14 cellular contexts compared by ENCODE assay signal in genomic region chr9:22528485-22528884, GRCh38.
DNase-seq lines count a peak whose midpoint lies in the region; ATAC-seq, FAIRE-seq and TF ChIP-seq lines count a peak whose summit lies in the region.
"Had no signal": no experiment of that assay in that cellular context is flagged by ENCODE, and none has a peak within 500 bp of the region (broad histone marks: within the 10 kb centered on the region; RNA-seq: fewer than 3 reads in every experiment).

No MANE protein-coding gene starts in this region.

- ATAC-seq in GM23338 (no peak), GM19455 (IDR thresholded peaks at IDR 0.05; ENCODE audit: unreplicated experiment) (no peak)
- ATAC-seq: body of pancreas had no signal

- H3K4me1 ChIP-seq in GM23338 (ENCODE audit: insufficient read depth) (no peaks in the 10 kb centered on the region), kidney (ENCODE audit: control insufficient read depth in 1 of 2, insufficient read depth in 1 of 2, low read depth in 1 of 2, low read length in 2 of 2) (no peaks in the 10 kb centered on the region)
- H3K4me1 ChIP-seq: body of pancreas, SJCRH30 had no signal

- H3K4me3 ChIP-seq in GM23338 (no peak overlapping the region), choroid plexus epithelial cell (ENCODE audit: low read depth, low read length) (no peak overlapping the region), kidney (ENCODE audit: low read length in 2 of 2) (no peak overlapping the region)
- H3K4me3 ChIP-seq: body of pancreas, SJCRH30 had no signal

- H3K9me3 Mint-ChIP-seq in GM23338: no peaks in the 10 kb centered on the region
- H3K9me3 Mint-ChIP-seq in activated T-helper 1 cell treated with anti-CD3 and anti-CD28 coated beads, Interleukin-12 subunit alpha, Interleukin-12 subunit beta, Interleukin-2, Interleukin-4 antibody, amounts not matched to agents 30 ng/mL and 10 ng/mL and 1 ng/mL, durations not matched to agents 14 hours and 24 hours and 36 hours: no peaks in the 10 kb centered on the region
- H3K9me3 Mint-ChIP-seq: activated CD4-positive, alpha-beta memory T cell treated with anti-CD3 and anti-CD28 coated beads, Interleukin-2, amount 10 ng/mL, durations not matched to agents 7 days and 5 days had no signal

- H3K9me2 ChIP-seq in GM23338 (ENCODE audit: insufficient read depth): no peaks in the 10 kb centered on the region

- H3K9ac ChIP-seq in kidney (ENCODE audit: low read length in 2 of 2): no peak overlapping the region

- H3K36me3 Mint-ChIP-seq in GM23338 (ENCODE audit: low read depth): no peaks in the 10 kb centered on the region
- H3K36me3 Mint-ChIP-seq in activated T-helper 1 cell treated with anti-CD3 and anti-CD28 coated beads, Interleukin-12 subunit alpha, Interleukin-12 subunit beta, Interleukin-2, Interleukin-4 antibody, amounts not matched to agents 30 ng/mL and 10 ng/mL and 1 ng/mL, durations not matched to agents 14 hours and 24 hours and 36 hours (ENCODE audit: low read depth): no peaks in the 10 kb centered on the region

- no peak overlapping the region for H3K27ac Mint-ChIP-seq in GM23338
- H3K27ac Mint-ChIP-seq in activated T-helper 1 cell treated with anti-CD3 and anti-CD28 coated beads, Interleukin-12 subunit alpha, Interleukin-12 subunit beta, Interleukin-2, Interleukin-4 antibody, amounts not matched to agents 30 ng/mL and 10 ng/mL and 1 ng/mL, durations not matched to agents 14 hours and 24 hours and 36 hours: no peak overlapping the region
- H3K27ac Mint-ChIP-seq: activated CD4-positive, alpha-beta memory T cell treated with anti-CD3 and anti-CD28 coated beads, Interleukin-2, amount 10 ng/mL, durations not matched to agents 7 days and 5 days had no signal

- H3K9me3 ChIP-seq in kidney (ENCODE audit: control insufficient read depth in 1 of 2, low read length in 2 of 2): no peaks in the 10 kb centered on the region
- H3K9me3 ChIP-seq: body of pancreas, SJCRH30 had no signal

- peaks cover 3% of the 10 kb centered on the region; the same call in 2 of the 3 replicates for H3K4me1 Mint-ChIP-seq in GM23338
- no peaks in the 10 kb centered on the region for H3K4me1 Mint-ChIP-seq in activated T-helper 1 cell treated with anti-CD3 and anti-CD28 coated beads, Interleukin-12 subunit alpha, Interleukin-12 subunit beta, Interleukin-2, Interleukin-4 antibody, amounts not matched to agents 30 ng/mL and 10 ng/mL and 1 ng/mL, durations not matched to agents 14 hours and 24 hours and 36 hours (ENCODE audit: low read depth)
- H3K4me1 Mint-ChIP-seq: activated CD4-positive, alpha-beta memory T cell treated with anti-CD3 and anti-CD28 coated beads, Interleukin-2, amount 10 ng/mL, durations not matched to agents 7 days and 5 days had no signal

- no peaks in the 10 kb centered on the region for H3K36me3 ChIP-seq in GM23338 (ENCODE audit: insufficient read depth)
- H3K36me3 ChIP-seq in kidney (ENCODE audit: control insufficient read depth in 1 of 2, insufficient read depth in 2 of 2, low read length in 2 of 2): no peaks in the 10 kb centered on the region
- H3K36me3 ChIP-seq: SJCRH30 had no signal

- no peak for FAIRE-seq in kidney (lab: Jason Lieb, UNC)

- H4K20me1 ChIP-seq in GM23338 (replicated peaks; ENCODE audit: insufficient read depth): no peaks in the 10 kb centered on the region

- H3K27me3 Mint-ChIP-seq in GM23338 (ENCODE audit: insufficient read depth, low read depth, poor library complexity): no peaks in the 10 kb centered on the region
- H3K27me3 Mint-ChIP-seq in activated T-helper 1 cell treated with anti-CD3 and anti-CD28 coated beads, Interleukin-12 subunit alpha, Interleukin-12 subunit beta, Interleukin-2, Interleukin-4 antibody, amounts not matched to agents 30 ng/mL and 10 ng/mL and 1 ng/mL, durations not matched to agents 14 hours and 24 hours and 36 hours (ENCODE audit: insufficient read depth): no peaks in the 10 kb centered on the region
- H3K27me3 Mint-ChIP-seq: activated CD4-positive, alpha-beta memory T cell treated with anti-CD3 and anti-CD28 coated beads, Interleukin-2, amount 10 ng/mL, durations not matched to agents 7 days and 5 days had no signal

- H3K79me2 ChIP-seq in GM23338 (replicated peaks; ENCODE audit: insufficient read depth): no peaks in the 10 kb centered on the region

- intact Hi-C loops in kidney (cut with DNase I): no loop called here
- intact Hi-C loops in activated T-helper 1 cell treated with anti-CD3 and anti-CD28 coated beads, Interleukin-12 subunit alpha, Interleukin-12 subunit beta, Interleukin-2, Interleukin-4 antibody, amounts not matched to agents 30 ng/mL and 10 ng/mL and 1 ng/mL, durations not matched to agents 14 hours and 24 hours and 36 hours (cut with micrococcal nuclease): no loop called here

- H3K4me2 ChIP-seq in GM23338: no peak overlapping the region

- TF ChIP-seq CTCF in GM23338 (conservative IDR thresholded peaks at IDR 0.05; ENCODE audit: low read depth in 2 of 2) (peak; percentile 60 to 65), choroid plexus epithelial cell (conservative IDR thresholded peaks at IDR 0.05; ENCODE audit: low read depth, low read length) (peak; percentile 6), kidney (IDR thresholded peaks at IDR 0.05; ENCODE audit: borderline replicate concordance, extremely low read depth, insufficient read depth) (no peak)

- DNase-seq in GM23338 (ENCODE audit: low spot score) (peak; percentile 39), NCI-H69 (lab: John Stamatoyannopoulos, UW) (peak; percentile 76), choroid plexus epithelial cell (ENCODE audit: low read depth) (peak; percentile 7), renal cortical epithelial cell (ENCODE audit: low read depth) (peak; percentile 7), kidney (no peak), NCI-H2171 treated with DMSO at 0.1 percent for 48 hours (lab: John Stamatoyannopoulos, UW) (no peak)
- DNase-seq in activated T-helper 1 cell treated with anti-CD3 and anti-CD28 coated beads, Interleukin-12 subunit alpha, Interleukin-12 subunit beta, Interleukin-2, Interleukin-4 antibody, amounts not matched to agents 30 ng/mL and 10 ng/mL and 1 ng/mL, durations not matched to agents 14 hours and 24 hours and 36 hours (ENCODE audit: low spot score): no peak
- DNase-seq: activated CD4-positive, alpha-beta memory T cell treated with anti-CD3 and anti-CD28 coated beads, Interleukin-2, amount 10 ng/mL, durations not matched to agents 7 days and 5 days; body of pancreas; foreskin melanocyte; midbrain; NCI-H1417 treated with DMSO at 0.1 percent for 48 hours had no signal

- no peaks in the 10 kb centered on the region for H3F3A ChIP-seq in GM23338 (replicated peaks; ENCODE audit: low read depth)

- no peak overlapping the region for H3K4me3 Mint-ChIP-seq in GM23338
- no peak overlapping the region for H3K4me3 Mint-ChIP-seq in activated T-helper 1 cell treated with anti-CD3 and anti-CD28 coated beads, Interleukin-12 subunit alpha, Interleukin-12 subunit beta, Interleukin-2, Interleukin-4 antibody, amounts not matched to agents 30 ng/mL and 10 ng/mL and 1 ng/mL, durations not matched to agents 14 hours and 24 hours and 36 hours
- H3K4me3 Mint-ChIP-seq: activated CD4-positive, alpha-beta memory T cell treated with anti-CD3 and anti-CD28 coated beads, Interleukin-2, amount 10 ng/mL, durations not matched to agents 7 days and 5 days had no signal

- H2AFZ ChIP-seq in GM23338: no peak overlapping the region

- no peaks in the 10 kb centered on the region for H3K27me3 ChIP-seq in GM23338 (ENCODE audit: insufficient read depth)
- H3K27me3 ChIP-seq: body of pancreas, SJCRH30 had no signal

- H3K27ac ChIP-seq in GM23338 (ENCODE audit: low read depth): no peak overlapping the region
- no peak overlapping the region for H3K27ac ChIP-seq in kidney (ENCODE audit: low read depth in 2 of 2, low read length in 2 of 2)
- H3K27ac ChIP-seq: body of pancreas, SJCRH30 had no signal

TF ChIP-seq in GM23338, 12 proteins besides CTCF, POLR2A, EP300 and RAD21 (continues in another document):
- TF ChIP-seq, protein P1, sequence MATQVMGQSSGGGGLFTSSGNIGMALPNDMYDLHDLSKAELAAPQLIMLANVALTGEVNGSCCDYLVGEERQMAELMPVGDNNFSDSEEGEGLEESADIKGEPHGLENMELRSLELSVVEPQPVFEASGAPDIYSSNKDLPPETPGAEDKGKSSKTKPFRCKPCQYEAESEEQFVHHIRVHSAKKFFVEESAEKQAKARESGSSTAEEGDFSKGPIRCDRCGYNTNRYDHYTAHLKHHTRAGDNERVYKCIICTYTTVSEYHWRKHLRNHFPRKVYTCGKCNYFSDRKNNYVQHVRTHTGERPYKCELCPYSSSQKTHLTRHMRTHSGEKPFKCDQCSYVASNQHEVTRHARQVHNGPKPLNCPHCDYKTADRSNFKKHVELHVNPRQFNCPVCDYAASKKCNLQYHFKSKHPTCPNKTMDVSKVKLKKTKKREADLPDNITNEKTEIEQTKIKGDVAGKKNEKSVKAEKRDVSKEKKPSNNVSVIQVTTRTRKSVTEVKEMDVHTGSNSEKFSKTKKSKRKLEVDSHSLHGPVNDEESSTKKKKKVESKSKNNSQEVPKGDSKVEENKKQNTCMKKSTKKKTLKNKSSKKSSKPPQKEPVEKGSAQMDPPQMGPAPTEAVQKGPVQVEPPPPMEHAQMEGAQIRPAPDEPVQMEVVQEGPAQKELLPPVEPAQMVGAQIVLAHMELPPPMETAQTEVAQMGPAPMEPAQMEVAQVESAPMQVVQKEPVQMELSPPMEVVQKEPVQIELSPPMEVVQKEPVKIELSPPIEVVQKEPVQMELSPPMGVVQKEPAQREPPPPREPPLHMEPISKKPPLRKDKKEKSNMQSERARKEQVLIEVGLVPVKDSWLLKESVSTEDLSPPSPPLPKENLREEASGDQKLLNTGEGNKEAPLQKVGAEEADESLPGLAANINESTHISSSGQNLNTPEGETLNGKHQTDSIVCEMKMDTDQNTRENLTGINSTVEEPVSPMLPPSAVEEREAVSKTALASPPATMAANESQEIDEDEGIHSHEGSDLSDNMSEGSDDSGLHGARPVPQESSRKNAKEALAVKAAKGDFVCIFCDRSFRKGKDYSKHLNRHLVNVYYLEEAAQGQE (IDR thresholded peaks at IDR 0.05; ENCODE audit: unreplicated experiment): no peak

Comparison
In these comparisons a context has a peak if more than half of its experiments do, and no peak if none do; other contexts are left out.
1. DNase-seq: peak in GM23338 (single experiment), NCI-H69 (single experiment), choroid plexus epithelial cell (single experiment) and renal cortical epithelial cell (single experiment); none in kidney (single experiment), NCI-H2171 treated with DMSO at 0.1 percent for 48 hours (single experiment) and activated T-helper 1 cell treated with anti-CD3 and anti-CD28 coated beads, Interleukin-12 subunit alpha, Interleukin-12 subunit beta, Interleukin-2, Interleukin-4 antibody, amounts not matched to agents 30 ng/mL and 10 ng/mL and 1 ng/mL, durations not matched to agents 14 hours and 24 hours and 36 hours (single experiment).